9 cellular contexts compared by ENCODE assay signal in genomic region chr2:152925540-152926448, GRCh38.
DNase-seq lines count a peak whose midpoint lies in the region; ATAC-seq and FAIRE-seq lines count a peak whose summit lies in the region.
"Had no signal": no experiment of that assay in that cellular context is flagged by ENCODE, and none has a peak within 500 bp of the region (broad histone marks: within the 10 kb centered on the region; RNA-seq: fewer than 3 reads in every experiment).

No MANE protein-coding gene starts in this region.

- no peaks in the 10 kb centered on the region for H3K4me1 Mint-ChIP-seq in activated CD4-positive, alpha-beta memory T cell treated with anti-CD3 and anti-CD28 coated beads, Interleukin-2, amount 10 ng/mL, durations not matched to agents 7 days and 5 days
- H3K4me1 Mint-ChIP-seq: activated naive CD4-positive, alpha-beta T cell treated with anti-CD3 and anti-CD28 coated beads, Interleukin-2, amount 50 U/mL, for 24 hours had no signal

- no peaks in the 10 kb centered on the region for H3K27me3 Mint-ChIP-seq in activated CD4-positive, alpha-beta memory T cell treated with anti-CD3 and anti-CD28 coated beads, Interleukin-2, amount 10 ng/mL, durations not matched to agents 7 days and 5 days
- H3K27me3 Mint-ChIP-seq: activated naive CD4-positive, alpha-beta T cell treated with anti-CD3 and anti-CD28 coated beads, Interleukin-2, amount 50 U/mL, for 24 hours had no signal

- DNase-seq in DMS153 treated with DMSO at 0.1 percent for 48 hours (lab: John Stamatoyannopoulos, UW; ENCODE audit: unreplicated experiment): peak; percentile 67
- DNase-seq in NCI-H226: peak; percentile 67
- DNase-seq in activated CD4-positive, alpha-beta memory T cell treated with anti-CD3 and anti-CD28 coated beads, Interleukin-2, amount 10 ng/mL, durations not matched to agents 7 days and 5 days: peak; percentile 54
- DNase-seq in frontal cortex (ENCODE audit: low spot score in 2 of 2): peak; percentile 4 to 14
- DNase-seq in renal cortical epithelial cell (ENCODE audit: low read depth): peak; percentile 43
- DNase-seq in dedifferentiated amniotic fluid mesenchymal stem cell (ENCODE audit: extremely low spot score): no peak

- H3K4me3 Mint-ChIP-seq in activated CD4-positive, alpha-beta memory T cell treated with anti-CD3 and anti-CD28 coated beads, Interleukin-2, amount 10 ng/mL, durations not matched to agents 7 days and 5 days: no peak overlapping the region
- H3K4me3 Mint-ChIP-seq: activated naive CD4-positive, alpha-beta T cell treated with anti-CD3 and anti-CD28 coated beads, Interleukin-2, amount 50 U/mL, for 24 hours had no signal

- CTCF ChIA-PET in activated CD4-positive, alpha-beta memory T cell treated with anti-CD3 and anti-CD28 coated beads, Interleukin-2, amount 10 ng/mL, durations not matched to agents 7 days and 5 days (lab: Charles Lee): interaction anchor here (0.6 to 1.5 kb wide), 7 partner anchors 9 to 554 kb away, joined by 3 to 6 read pairs (median 3); no protein-coding TSS in a partner anchor

- peak; percentile 89 for ATAC-seq in GM19328 (IDR thresholded peaks at IDR 0.05; ENCODE audit: unreplicated experiment)
- peak; percentile 88 for ATAC-seq in HG03175 (IDR thresholded peaks at IDR 0.05; ENCODE audit: unreplicated experiment)

- no peak overlapping the region for H3K27ac Mint-ChIP-seq in activated CD4-positive, alpha-beta memory T cell treated with anti-CD3 and anti-CD28 coated beads, Interleukin-2, amount 10 ng/mL, durations not matched to agents 7 days and 5 days
- H3K27ac Mint-ChIP-seq: activated naive CD4-positive, alpha-beta T cell treated with anti-CD3 and anti-CD28 coated beads, Interleukin-2, amount 50 U/mL, for 24 hours had no signal

- no peaks in the 10 kb centered on the region for H3K36me3 Mint-ChIP-seq in activated CD4-positive, alpha-beta memory T cell treated with anti-CD3 and anti-CD28 coated beads, Interleukin-2, amount 10 ng/mL, durations not matched to agents 7 days and 5 days (ENCODE audit: low read depth)
- H3K36me3 Mint-ChIP-seq: activated naive CD4-positive, alpha-beta T cell treated with anti-CD3 and anti-CD28 coated beads, Interleukin-2, amount 50 U/mL, for 24 hours had no signal

- POLR2A ChIA-PET in activated CD4-positive, alpha-beta memory T cell treated with anti-CD3 and anti-CD28 coated beads, Interleukin-2, amount 10 ng/mL, durations not matched to agents 7 days and 5 days (lab: Charles Lee): no interaction called here

- no peaks in the 10 kb centered on the region for H3K9me3 Mint-ChIP-seq in activated CD4-positive, alpha-beta memory T cell treated with anti-CD3 and anti-CD28 coated beads, Interleukin-2, amount 10 ng/mL, durations not matched to agents 7 days and 5 days
- H3K9me3 Mint-ChIP-seq: activated naive CD4-positive, alpha-beta T cell treated with anti-CD3 and anti-CD28 coated beads, Interleukin-2, amount 50 U/mL, for 24 hours had no signal

- FAIRE-seq in frontal cortex (lab: Jason Lieb, UNC): no peak
